In genomic region chr9:98009437-98009836, GRCh38 we compare ENCODE assay signal across 1 cellular context.
A peak's percentile ranks its signal among the peaks of the same experiment; 100 is the strongest.
TF ChIP-seq lines count a peak whose summit lies in the region.

No MANE protein-coding gene starts in this region.

TF ChIP-seq in HepG2, 621 proteins besides CTCF, POLR2A, EP300 and RAD21:
- TF ChIP-seq RBM22 (optimal IDR thresholded peaks at IDR 0.05; ENCODE audit: low read length), result peak; percentile 76
- TF ChIP-seq CENPT (CRISPR knock-in tag; IDR thresholded peaks at IDR 0.05; ENCODE audit: low read depth), result no peak
